In genomic region chr21:31607791-31608190, GRCh38 we compare ENCODE assay signal across 39 cellular contexts.
"Had no signal": no experiment of that assay in that cellular context is flagged by ENCODE, and none has a peak within 500 bp of the region (broad histone marks: within the 10 kb centered on the region; RNA-seq: fewer than 3 reads in every experiment).

No MANE protein-coding gene starts in this region.

- H3K27ac ChIP-seq: adrenal gland, ascending aorta, body of pancreas, brain microvascular endothelial cell, breast epithelium, cardiac muscle cell had no signal

- H3K4me3 ChIP-seq: adrenal gland, ascending aorta, body of pancreas, breast epithelium, cardiac muscle cell had no signal

- H3K36me3 ChIP-seq: adrenal gland, ascending aorta, brain microvascular endothelial cell, breast epithelium, cardiac muscle cell had no signal

- FAIRE-seq: astrocyte, bronchial epithelial cell had no signal

- H3K9me3 ChIP-seq: adrenal gland, ascending aorta, body of pancreas, breast epithelium had no signal

- H3K4me1 ChIP-seq: adrenal gland, ascending aorta, body of pancreas, breast epithelium had no signal

- H3K27me3 ChIP-seq: adrenal gland, ascending aorta, body of pancreas, brain microvascular endothelial cell, breast epithelium, cardiac muscle cell had no signal

- H3K9me3 Mint-ChIP-seq: activated naive CD4-positive, alpha-beta T cell treated with anti-CD3 and anti-CD28 coated beads, Interleukin-2, amount 50 U/mL, for 24 hours; activated naive CD8-positive, alpha-beta T cell treated with anti-CD3 and anti-CD28 coated beads, Interleukin-2, amount 50 U/mL, for 24 hours; activated T-helper 17 cell treated with anti-CD3 and anti-CD28 coated beads, Interleukin-2, amount 50 U/mL, for 72 hours; central memory CD8-positive, alpha-beta T cell had no signal

- DNase-seq: activated effector memory CD4-positive, alpha-beta T cell treated with anti-CD3 and anti-CD28 coated beads, Interleukin-2, amount 50 U/mL, for 16 hours; activated effector memory CD4-positive, alpha-beta T cell treated with Interleukin-2 at 50 U/mL for 16 hours; activated gamma-delta T cell; activated gamma-delta T cell treated with Interleukin-2 at 50 U/mL for 16 hours; activated naive CD4-positive, alpha-beta T cell; activated naive CD4-positive, alpha-beta T cell treated with anti-CD3 and anti-CD28 coated beads for 36 hours; activated naive CD4-positive, alpha-beta T cell treated with anti-CD3 and anti-CD28 coated beads, Interleukin-2, amount 10 ng/mL, durations not matched to agents 7 days and 5 days; activated naive CD4-positive, alpha-beta T cell treated with anti-CD3 and anti-CD28 coated beads, Interleukin-2, amount 50 U/mL, for 16 hours; activated naive CD4-positive, alpha-beta T cell treated with Interleukin-2 at 50 U/mL for 16 hours; activated naive CD8-positive, alpha-beta T cell treated with anti-CD3 and anti-CD28 coated beads for 36 hours; activated naive CD8-positive, alpha-beta T cell treated with anti-CD3 and anti-CD28 coated beads, Interleukin-2, amount 10 ng/mL, durations not matched to agents 7 days and 5 days; activated naive CD8-positive, alpha-beta T cell treated with anti-CD3 and anti-CD28 coated beads, Interleukin-2, amount 50 U/mL, for 24 hours; activated T-cell treated with anti-CD3 and anti-CD28 coated beads, Interleukin-2, amount 50 U/mL, for 1 hour; activated T-cell treated with anti-CD3 and anti-CD28 coated beads, Interleukin-2, amount 50 U/mL, for 24 hours; activated T-cell treated with anti-CD3 and anti-CD28 coated beads, Interleukin-2, amount 50 U/mL, for 4 hours; activated T-cell treated with anti-CD3 and anti-CD28 coated beads, Interleukin-2, amount 50 U/mL, for 48 hours; adrenal gland; amniotic stem cell; amygdala; anterior cingulate cortex; aorta; body of pancreas; brain microvascular endothelial cell; caudate nucleus; central memory CD4-positive, alpha-beta T cell; cerebellar nuclear complex had no signal

- H3K36me3 Mint-ChIP-seq: brain had no signal

- H3K27me3 Mint-ChIP-seq: brain had no signal

- H3K4me3 Mint-ChIP-seq: activated naive CD4-positive, alpha-beta T cell treated with anti-CD3 and anti-CD28 coated beads for 36 hours; activated naive CD4-positive, alpha-beta T cell treated with anti-CD3 and anti-CD28 coated beads, Interleukin-2, amount 10 ng/mL, durations not matched to agents 7 days and 5 days; activated naive CD4-positive, alpha-beta T cell treated with anti-CD3 and anti-CD28 coated beads, Interleukin-2, amount 50 U/mL, for 24 hours; activated naive CD8-positive, alpha-beta T cell; activated naive CD8-positive, alpha-beta T cell treated with anti-CD3 and anti-CD28 coated beads for 36 hours; activated naive CD8-positive, alpha-beta T cell treated with anti-CD3 and anti-CD28 coated beads, Interleukin-2, amount 10 ng/mL, durations not matched to agents 7 days and 5 days; activated naive CD8-positive, alpha-beta T cell treated with anti-CD3 and anti-CD28 coated beads, Interleukin-2, amount 50 U/mL, for 24 hours; activated T-cell treated with anti-CD3 and anti-CD28 coated beads, Interleukin-2, amount 50 U/mL, for 24 hours; activated T-cell treated with anti-CD3 and anti-CD28 coated beads, Interleukin-2, amount 50 U/mL, for 4 hours; activated T-helper 1 cell treated with anti-CD3 and anti-CD28 coated beads, Interleukin-12 subunit alpha, Interleukin-12 subunit beta, Interleukin-2, Interleukin-4 antibody, amounts not matched to agents 30 ng/mL and 10 ng/mL and 1 ng/mL, durations not matched to agents 14 hours and 24 hours and 36 hours; activated T-helper 17 cell treated with anti-CD3 and anti-CD28 coated beads, Interleukin-2, amount 50 U/mL, for 72 hours; brain; central memory CD8-positive, alpha-beta T cell had no signal

- H3K27ac Mint-ChIP-seq: activated naive CD4-positive, alpha-beta T cell treated with anti-CD3 and anti-CD28 coated beads for 36 hours; activated naive CD4-positive, alpha-beta T cell treated with anti-CD3 and anti-CD28 coated beads, Interleukin-2, amount 10 ng/mL, durations not matched to agents 7 days and 5 days; activated naive CD4-positive, alpha-beta T cell treated with anti-CD3 and anti-CD28 coated beads, Interleukin-2, amount 50 U/mL, for 24 hours; activated naive CD4-positive, alpha-beta T cell treated with anti-CD3 and anti-CD28 coated beads, Interleukin-2, amount 50 U/mL, for 72 hours; activated naive CD8-positive, alpha-beta T cell; activated naive CD8-positive, alpha-beta T cell treated with anti-CD3 and anti-CD28 coated beads for 36 hours; activated naive CD8-positive, alpha-beta T cell treated with anti-CD3 and anti-CD28 coated beads, Interleukin-2, amount 10 ng/mL, durations not matched to agents 7 days and 5 days; activated naive CD8-positive, alpha-beta T cell treated with anti-CD3 and anti-CD28 coated beads, Interleukin-2, amount 50 U/mL, for 24 hours; activated T-cell treated with anti-CD3 and anti-CD28 coated beads, Interleukin-2, amount 50 U/mL, for 24 hours; activated T-helper 1 cell treated with anti-CD3 and anti-CD28 coated beads, Interleukin-12 subunit alpha, Interleukin-12 subunit beta, Interleukin-2, Interleukin-4 antibody, amounts not matched to agents 30 ng/mL and 10 ng/mL and 1 ng/mL, durations not matched to agents 14 hours and 24 hours and 36 hours; activated T-helper 17 cell treated with anti-CD3 and anti-CD28 coated beads, Interleukin-2, amount 50 U/mL, for 72 hours; activated T-helper 2 cell treated with anti-CD3 and anti-CD28 coated beads, Interferon-gamma antibody, Interleukin-2, Interleukin-4, amounts not matched to agents 10 μg/mL and 5 μg/mL and 100 μg/mL, durations not matched to agents 14 hours and 24 hours and 36 hours; brain had no signal

- ATAC-seq: activated naive CD4-positive, alpha-beta T cell treated with anti-CD3 and anti-CD28 coated beads, Interleukin-2, amount 50 U/mL, for 72 hours; activated naive CD8-positive, alpha-beta T cell treated with anti-CD3 and anti-CD28 coated beads, Interleukin-2, amount 50 U/mL, for 24 hours; activated T-cell treated with anti-CD3 and anti-CD28 coated beads, Interleukin-2, amount 50 U/mL, for 4 hours; activated T-helper 17 cell treated with anti-CD3 and anti-CD28 coated beads, Interleukin-2, amount 50 U/mL, for 72 hours; body of pancreas had no signal
